In genomic region chr9:36008774-36009300, GRCh38 we compare ENCODE assay signal across 1 cellular context.
TF ChIP-seq lines count a peak whose summit lies in the region.

No MANE protein-coding gene starts in this region.

TF ChIP-seq in HepG2, 621 proteins besides CTCF, POLR2A, EP300 and RAD21 (continued from another document and continues in another):
- peak; percentile 28; the same call in 1 of the 2 replicates for TF ChIP-seq ARID5B (CRISPR knock-in tag; IDR thresholded peaks at IDR 0.05)
- no peak for TF ChIP-seq ATF7-NPFF (CRISPR knock-in tag; IDR thresholded peaks at IDR 0.05; ENCODE audit: low read depth)
- TF ChIP-seq ZBTB25 (CRISPR knock-in tag; IDR thresholded peaks at IDR 0.05): 0 out of 2 replicates have a peak, but pooled peaks have one; percentile 29
- 0 out of 2 replicates have a peak, but pooled peaks have one; percentile 21 for TF ChIP-seq MLX (CRISPR knock-in tag; IDR thresholded peaks at IDR 0.05)
- peak; percentile 42; the same call in 1 of the 2 replicates for TF ChIP-seq ZNF331 (CRISPR knock-in tag; IDR thresholded peaks at IDR 0.05)
- 0 out of 2 replicates have a peak, but pooled peaks have one; percentile 38 for TF ChIP-seq ZNF205 (CRISPR knock-in tag; IDR thresholded peaks at IDR 0.05)
- TF ChIP-seq ZNF781 (CRISPR knock-in tag; IDR thresholded peaks at IDR 0.05; ENCODE audit: borderline replicate concordance, not compliant biosample characterization): peak; percentile 28
- no peak for TF ChIP-seq ZNF333 (CRISPR knock-in tag; IDR thresholded peaks at IDR 0.05; ENCODE audit: borderline replicate concordance)
- 0 out of 2 replicates have a peak, but pooled peaks have one; percentile 26 for TF ChIP-seq BORCS8-MEF2B (CRISPR knock-in tag; IDR thresholded peaks at IDR 0.05)
- 0 out of 2 replicates have a peak, but pooled peaks have one; percentile 14 for TF ChIP-seq ZNF644 (CRISPR knock-in tag; IDR thresholded peaks at IDR 0.05; ENCODE audit: low read depth)
- peak; percentile 69; the same call in 1 of the 2 replicates for TF ChIP-seq ZNF362 (CRISPR knock-in tag; IDR thresholded peaks at IDR 0.05; ENCODE audit: borderline replicate concordance)
- no peak for TF ChIP-seq SOX6 (IDR thresholded peaks at IDR 0.05)
- 0 out of 2 replicates have a peak, but pooled peaks have one; percentile 27 for TF ChIP-seq SOX6 (CRISPR knock-in tag; IDR thresholded peaks at IDR 0.05)
- no peak for TF ChIP-seq ZMAT3 (CRISPR knock-in tag; conservative IDR thresholded peaks at IDR 0.05)
- TF ChIP-seq YEATS2 (CRISPR knock-in tag; IDR thresholded peaks at IDR 0.05; ENCODE audit: borderline replicate concordance): peak; percentile 40; the same call in 1 of the 2 replicates
- TF ChIP-seq ZNF280D (CRISPR knock-in tag; IDR thresholded peaks at IDR 0.05): 0 out of 2 replicates have a peak, but pooled peaks have one; percentile 46
- 0 out of 2 replicates have a peak, but pooled peaks have one; percentile 14 for TF ChIP-seq SP5 (CRISPR knock-in tag; IDR thresholded peaks at IDR 0.05; ENCODE audit: borderline replicate concordance, low read depth)
- TF ChIP-seq ZNF501 (CRISPR knock-in tag; IDR thresholded peaks at IDR 0.05): 0 out of 2 replicates have a peak, but pooled peaks have one; percentile 46
- TF ChIP-seq POGZ (CRISPR knock-in tag; IDR thresholded peaks at IDR 0.05): 0 out of 2 replicates have a peak, but pooled peaks have one; percentile 18
- no peak for TF ChIP-seq PATZ1 (CRISPR knock-in tag; IDR thresholded peaks at IDR 0.05)
- peak; percentile 59; the same call in 1 of the 2 replicates for TF ChIP-seq SRF (IDR thresholded peaks at IDR 0.05; ENCODE audit: low read depth, low read length)
- no peak for TF ChIP-seq ZNF512B (CRISPR knock-in tag; IDR thresholded peaks at IDR 0.05; ENCODE audit: borderline replicate concordance)
- peak; percentile 35; the same call in 1 of the 2 replicates for TF ChIP-seq HNF1B (CRISPR knock-in tag; IDR thresholded peaks at IDR 0.05)
- 0 out of 2 replicates have a peak, but pooled peaks have one; percentile 25 for TF ChIP-seq ZGPAT (CRISPR knock-in tag; IDR thresholded peaks at IDR 0.05)
- no peak for TF ChIP-seq GATA4 (IDR thresholded peaks at IDR 0.05; ENCODE audit: borderline replicate concordance, low read depth)
- TF ChIP-seq ZNF564 (CRISPR knock-in tag; IDR thresholded peaks at IDR 0.05): no peak
- TF ChIP-seq YY1 (IDR thresholded peaks at IDR 0.05; ENCODE audit: insufficient read depth, insufficient replicate concordance, low read depth, low read length): peak; percentile 32
- TF ChIP-seq THAP11 (CRISPR knock-in tag; IDR thresholded peaks at IDR 0.05): peak; percentile 47; the same call in 1 of the 2 replicates
- peak; percentile 66 for TF ChIP-seq SALL1 (CRISPR knock-in tag; IDR thresholded peaks at IDR 0.05)
- no peak for TF ChIP-seq ZNF567 (CRISPR knock-in tag; IDR thresholded peaks at IDR 0.05; ENCODE audit: borderline replicate concordance)
- peak; percentile 85 to 92 for TF ChIP-seq HMGXB4 (CRISPR knock-in tag; IDR thresholded peaks at IDR 0.05; ENCODE audit: borderline replicate concordance in 1 of 2, low read depth in 1 of 2)
- TF ChIP-seq KLF6 (CRISPR knock-in tag; IDR thresholded peaks at IDR 0.05): 0 out of 2 replicates have a peak, but pooled peaks have one; percentile 41
- peak; percentile 67 for TF ChIP-seq STAG1 (CRISPR knock-in tag; IDR thresholded peaks at IDR 0.05)
- 0 out of 2 replicates have a peak, but pooled peaks have one; percentile 37 for TF ChIP-seq ZNF317 (CRISPR knock-in tag; IDR thresholded peaks at IDR 0.05)
- TF ChIP-seq ZMYM4 (CRISPR knock-in tag; IDR thresholded peaks at IDR 0.05): peak; percentile 56; the same call in 1 of the 2 replicates
- TF ChIP-seq ZNF720 (CRISPR knock-in tag; IDR thresholded peaks at IDR 0.05): no peak
